27 cellular contexts compared by ENCODE assay signal in genomic region chr4:143273170-143273917, GRCh38.
"Had no signal": no experiment of that assay in that cellular context is flagged by ENCODE, and none has a peak within 500 bp of the region (broad histone marks: within the 10 kb centered on the region; RNA-seq: fewer than 3 reads in every experiment).

No MANE protein-coding gene starts in this region.

- H3K36me3 Mint-ChIP-seq: activated CD8-positive, alpha-beta memory T cell treated with anti-CD3 and anti-CD28 coated beads, Interleukin-2, amount 10 ng/mL, durations not matched to agents 7 days and 5 days; activated naive CD4-positive, alpha-beta T cell treated with anti-CD3 and anti-CD28 coated beads, Interleukin-2, amount 50 U/mL, for 72 hours; brain had no signal

- H3K4me3 ChIP-seq: ascending aorta, Peyer's patch, SJCRH30 had no signal

- DNase-seq: activated CD4-positive, alpha-beta T cell treated with anti-CD3 and anti-CD28 coated beads for 48 hours; activated CD4-positive, alpha-beta T cell treated with anti-CD3 and anti-CD28 coated beads, Interleukin-2, amount 50 U/mL, for 4 hours; activated CD4-positive, CD25-positive, alpha-beta regulatory T cell treated with anti-CD3 and anti-CD28 coated beads, Interleukin-2, amount 50 U/mL, for 72 hours; activated CD8-positive, alpha-beta memory T cell treated with anti-CD3 and anti-CD28 coated beads, Interleukin-2, amount 10 ng/mL, durations not matched to agents 7 days and 5 days; activated effector memory CD4-positive, alpha-beta T cell treated with Interleukin-2 at 50 U/mL for 16 hours; activated naive CD4-positive, alpha-beta T cell; activated naive CD8-positive, alpha-beta T cell treated with anti-CD3 and anti-CD28 coated beads, Interleukin-2, amount 50 U/mL, for 24 hours; activated T-cell treated with anti-CD3 and anti-CD28 coated beads, Interleukin-2, amount 50 U/mL, for 24 hours; amniotic stem cell; cerebellar nuclear complex; MM.1S; NCI-H1105; NCI-H1436; NCI-H1694 treated with DMSO at 0.1 percent for 48 hours; NCI-H2029 treated with DMSO at 0.1 percent for 48 hours; NCI-H510A treated with DMSO at 0.1 percent for 48 hours; NCI-H69; Peyer's patch; Right ventricle myocardium superior; SJCRH30 had no signal

- H3K36me3 ChIP-seq: ascending aorta, Peyer's patch, SJCRH30 had no signal

- H3K4me1 ChIP-seq: ascending aorta, Peyer's patch, SJCRH30 had no signal

- H3K4me1 Mint-ChIP-seq: activated CD8-positive, alpha-beta memory T cell treated with anti-CD3 and anti-CD28 coated beads, Interleukin-2, amount 10 ng/mL, durations not matched to agents 7 days and 5 days; activated naive CD8-positive, alpha-beta T cell treated with anti-CD3 and anti-CD28 coated beads, Interleukin-2, amount 50 U/mL, for 24 hours; brain; WTC11 had no signal

- H3K27ac ChIP-seq: ascending aorta, Peyer's patch, RWPE1, SJCRH30 had no signal

- H3K27ac Mint-ChIP-seq: activated CD8-positive, alpha-beta memory T cell treated with anti-CD3 and anti-CD28 coated beads, Interleukin-2, amount 10 ng/mL, durations not matched to agents 7 days and 5 days; activated naive CD4-positive, alpha-beta T cell treated with anti-CD3 and anti-CD28 coated beads, Interleukin-2, amount 50 U/mL, for 72 hours; activated naive CD8-positive, alpha-beta T cell treated with anti-CD3 and anti-CD28 coated beads, Interleukin-2, amount 50 U/mL, for 24 hours; activated T-cell treated with anti-CD3 and anti-CD28 coated beads, Interleukin-2, amount 50 U/mL, for 24 hours; activated T-helper 1 cell treated with anti-CD3 and anti-CD28 coated beads, Interleukin-12 subunit alpha, Interleukin-12 subunit beta, Interleukin-2, Interleukin-4 antibody, amounts not matched to agents 30 ng/mL and 10 ng/mL and 1 ng/mL, durations not matched to agents 14 hours and 24 hours and 36 hours; brain; T-helper 1 cell treated with Interleukin-12 subunit alpha and Interleukin-12 subunit beta and Interleukin-4 antibody, amounts not matched to agents 30 μg/mL and 1 μg/mL, for 36 hours; WTC11 had no signal

- H3K4me3 Mint-ChIP-seq: activated CD8-positive, alpha-beta memory T cell treated with anti-CD3 and anti-CD28 coated beads, Interleukin-2, amount 10 ng/mL, durations not matched to agents 7 days and 5 days; activated naive CD8-positive, alpha-beta T cell treated with anti-CD3 and anti-CD28 coated beads, Interleukin-2, amount 50 U/mL, for 24 hours; activated T-cell treated with anti-CD3 and anti-CD28 coated beads, Interleukin-2, amount 50 U/mL, for 24 hours; activated T-helper 1 cell treated with anti-CD3 and anti-CD28 coated beads, Interleukin-12 subunit alpha, Interleukin-12 subunit beta, Interleukin-2, Interleukin-4 antibody, amounts not matched to agents 30 ng/mL and 10 ng/mL and 1 ng/mL, durations not matched to agents 14 hours and 24 hours and 36 hours; brain; T-helper 1 cell treated with Interleukin-12 subunit alpha and Interleukin-12 subunit beta and Interleukin-4 antibody, amounts not matched to agents 30 μg/mL and 1 μg/mL, for 36 hours; WTC11 had no signal

- H3K27me3 Mint-ChIP-seq: activated naive CD8-positive, alpha-beta T cell treated with anti-CD3 and anti-CD28 coated beads, Interleukin-2, amount 50 U/mL, for 24 hours; brain had no signal

- H3K27me3 ChIP-seq: ascending aorta, Peyer's patch, SJCRH30 had no signal

- H3K9me3 ChIP-seq: ascending aorta, Peyer's patch, SJCRH30 had no signal

- ATAC-seq: activated CD8-positive, alpha-beta memory T cell treated with anti-CD3 and anti-CD28 coated beads, Interleukin-2, amount 10 ng/mL, durations not matched to agents 7 days and 5 days; activated naive CD4-positive, alpha-beta T cell treated with anti-CD3 and anti-CD28 coated beads, Interleukin-2, amount 50 U/mL, for 72 hours; activated naive CD8-positive, alpha-beta T cell treated with anti-CD3 and anti-CD28 coated beads, Interleukin-2, amount 50 U/mL, for 24 hours; WTC11 had no signal
